Comparison of ENCODE assay signal across 9 cellular contexts in the genomic region with DNA sequence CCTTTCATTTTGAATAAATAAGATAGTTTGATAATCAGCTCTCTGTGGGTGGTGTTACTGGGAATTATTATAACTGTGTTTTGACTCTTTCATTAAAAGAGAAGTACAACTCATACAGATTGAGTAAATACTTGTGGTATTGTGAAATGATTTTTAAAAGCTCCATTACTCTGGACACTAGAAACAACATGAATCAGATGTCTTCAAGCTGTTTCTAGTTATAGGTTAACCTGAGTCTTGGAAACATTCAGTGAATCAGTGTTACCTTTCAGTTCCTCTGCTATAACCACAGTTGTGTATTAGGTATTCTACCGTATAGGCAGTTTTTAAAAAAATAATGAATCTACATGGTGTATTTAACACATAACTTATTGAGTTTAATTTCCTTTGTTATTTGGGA.
DNase-seq lines count a peak whose midpoint lies in the region; ATAC-seq and TF ChIP-seq lines count a peak whose summit lies in the region.
"Had no signal": no experiment of that assay in that cellular context is flagged by ENCODE, and none has a peak within 500 bp of the region (broad histone marks: within the 10 kb centered on the region; RNA-seq: fewer than 3 reads in every experiment).

No MANE protein-coding gene starts in this region.

- H3K27ac ChIP-seq in CD4-positive, alpha-beta memory T cell (ENCODE audit: low read depth, low read length), result peak overlapping the region; percentile 6
- no peak overlapping the region for H3K27ac ChIP-seq in PC-9
- no peak overlapping the region for H3K27ac ChIP-seq in GM23338 (ENCODE audit: low read depth)

- no peak overlapping the region for H2AFZ ChIP-seq in PC-9
- H2AFZ ChIP-seq in GM23338, result no peak overlapping the region

- H3K9me2 ChIP-seq in PC-9 (ENCODE audit: insufficient read depth) (no peaks in the 10 kb centered on the region), GM23338 (ENCODE audit: insufficient read depth) (no peaks in the 10 kb centered on the region; the same call in 1 of the 2 replicates)

- H3K36me3 Mint-ChIP-seq in CD4-positive, alpha-beta memory T cell, result peaks cover 0 to 5% of the 10 kb centered on the region in 2 donors
- peaks cover 5% of the 10 kb centered on the region; the same call in 1 of the 3 replicates for H3K36me3 Mint-ChIP-seq in GM23338 (ENCODE audit: low read depth)

- H3K9me3 ChIP-seq in CD4-positive, alpha-beta memory T cell (ENCODE audit: control insufficient read depth in 1 of 2, low read length in 2 of 2), result no peaks in the 10 kb centered on the region
- no peaks in the 10 kb centered on the region for H3K9me3 ChIP-seq in PC-9 (ENCODE audit: insufficient read depth, low read depth)

- H4K20me1 ChIP-seq in PC-9 (ENCODE audit: insufficient read depth), result no peaks in the 10 kb centered on the region
- H4K20me1 ChIP-seq in GM23338 (replicated peaks; ENCODE audit: insufficient read depth), result no peaks in the 10 kb centered on the region

- H3K4me1 ChIP-seq in CD4-positive, alpha-beta memory T cell (ENCODE audit: insufficient read depth, low read length), result peaks cover 57% of the 10 kb centered on the region
- H3K4me1 ChIP-seq in PC-9 (replicated peaks; ENCODE audit: insufficient read depth) (no peaks in the 10 kb centered on the region), GM23338 (ENCODE audit: insufficient read depth) (peaks cover 22% of the 10 kb centered on the region)

- H3K27ac Mint-ChIP-seq in CD4-positive, alpha-beta memory T cell, result peak overlapping the region; percentile 82 to 96 (median 91)
- H3K27ac Mint-ChIP-seq in GM23338, result no peak overlapping the region

- H3K79me2 ChIP-seq in PC-9 (ENCODE audit: low read depth) (no peaks in the 10 kb centered on the region), GM23338 (replicated peaks; ENCODE audit: insufficient read depth) (no peaks in the 10 kb centered on the region)

- DNase-seq in CD4-positive, alpha-beta memory T cell, result no peak
- peak; percentile 23 to 58 for DNase-seq in foreskin fibroblast
- no peak for DNase-seq in PC-9
- no peak for DNase-seq in cortex of kidney (lab: John Stamatoyannopoulos, UW)
- DNase-seq in GM23338 (ENCODE audit: low spot score), result no peak
- DNase-seq in NCI-H2081 (lab: John Stamatoyannopoulos, UW), result no peak
- DNase-seq: anterior cingulate cortex had no signal

- no peaks in the 10 kb centered on the region for H3K27me3 ChIP-seq in CD4-positive, alpha-beta memory T cell (ENCODE audit: insufficient read depth, low read length)
- H3K27me3 ChIP-seq in PC-9 (ENCODE audit: insufficient read depth, low read depth) (no peaks in the 10 kb centered on the region), GM23338 (ENCODE audit: insufficient read depth) (no peaks in the 10 kb centered on the region)

- ATAC-seq in GM19397 (IDR thresholded peaks at IDR 0.05; ENCODE audit: unreplicated experiment) (peak; percentile 84), HG03571 (IDR thresholded peaks at IDR 0.05; ENCODE audit: unreplicated experiment) (peak; percentile 68), GM23338 (no peak)

- peaks cover 0 to 12% (median 3%) of the 10 kb centered on the region in 8 donors for H3K9me3 Mint-ChIP-seq in CD4-positive, alpha-beta memory T cell
- H3K9me3 Mint-ChIP-seq in GM23338, result peaks cover 5% of the 10 kb centered on the region; the same call in 2 of the 3 replicates

- H3F3A ChIP-seq in PC-9 (ENCODE audit: insufficient read depth, low read depth) (no peaks in the 10 kb centered on the region), GM23338 (replicated peaks; ENCODE audit: low read depth) (no peaks in the 10 kb centered on the region)

- TF ChIP-seq CTCF in foreskin fibroblast (IDR thresholded peaks at IDR 0.05; ENCODE audit: low read depth, low read length), result no peak
- TF ChIP-seq CTCF in PC-9 (conservative IDR thresholded peaks at IDR 0.05), result no peak
- no peak for TF ChIP-seq CTCF in GM23338 (conservative IDR thresholded peaks at IDR 0.05; ENCODE audit: low read depth in 2 of 2)

- H3K27me3 Mint-ChIP-seq in CD4-positive, alpha-beta memory T cell, result no peaks in the 10 kb centered on the region
- H3K27me3 Mint-ChIP-seq in GM23338 (ENCODE audit: insufficient read depth, low read depth, poor library complexity), result no peaks in the 10 kb centered on the region

- POLR2A ChIA-PET in CD4-positive, alpha-beta memory T cell (lab: Charles Lee; ENCODE audit: partially characterized antibody), result no interaction called here
- POLR2A ChIA-PET in PC-9 (lab: Charles Lee; ENCODE audit: unreplicated experiment), result interaction anchor here (0.6 kb wide), 1 partner anchor 18 kb away, joined by 3 read pairs; no protein-coding TSS in a partner anchor

- CTCF ChIA-PET in CD4-positive, alpha-beta memory T cell (lab: Charles Lee; ENCODE audit: partially characterized antibody), result no interaction called here
- CTCF ChIA-PET in PC-9 (lab: Charles Lee), result no interaction called here

- intact Hi-C loops in CD4-positive, alpha-beta memory T cell (cut with micrococcal nuclease), result loop anchor here (2.0 to 10.0 kb wide), 3 partner anchors 92 to 1356 kb away; partner anchors contain the start of genes FBXO33 and GEMIN2
- intact Hi-C loops in PC-9 (cut with micrococcal nuclease; ENCODE audit: unreplicated experiment), result no loop called here

- no peaks in the 10 kb centered on the region for H3K36me3 ChIP-seq in CD4-positive, alpha-beta memory T cell (ENCODE audit: insufficient read depth, low read length)
- H3K36me3 ChIP-seq in PC-9 (ENCODE audit: low read depth) (no peaks in the 10 kb centered on the region), GM23338 (ENCODE audit: insufficient read depth) (no peaks in the 10 kb centered on the region)

- peaks cover 46 to 75% (median 59%) of the 10 kb centered on the region in 4 donors for H3K4me1 Mint-ChIP-seq in CD4-positive, alpha-beta memory T cell
- peaks cover 33% of the 10 kb centered on the region for H3K4me1 Mint-ChIP-seq in GM23338

- no peak overlapping the region for H3K4me2 ChIP-seq in PC-9
- H3K4me2 ChIP-seq in GM23338, result no peak overlapping the region

- peak overlapping the region in 6 of 8 donors; percentile 10 to 86 (median 76) for H3K4me3 Mint-ChIP-seq in CD4-positive, alpha-beta memory T cell
- no peak overlapping the region for H3K4me3 Mint-ChIP-seq in GM23338

- H3K4me3 ChIP-seq in CD4-positive, alpha-beta memory T cell (ENCODE audit: low read length in 2 of 2), result no peak overlapping the region
- H3K4me3 ChIP-seq in foreskin fibroblast (ENCODE audit: low read depth in 1 of 2, low read length in 2 of 2), result no peak overlapping the region
- no peak overlapping the region for H3K4me3 ChIP-seq in PC-9
- no peak overlapping the region for H3K4me3 ChIP-seq in GM23338

- no TSS peak for BruUV-seq in PC-9 (replicated peaks; lab: Mats Ljungman, UMichigan)

TF ChIP-seq in GM23338, 12 proteins besides CTCF, POLR2A, EP300 and RAD21:
- TF ChIP-seq POLR2AphosphoS5 (IDR thresholded peaks at IDR 0.05; ENCODE audit: low read depth) (no peak), EZH2 (IDR thresholded peaks at IDR 0.05; ENCODE audit: low read depth, unreplicated experiment) (no peak), ZNF114 (CRISPR knock-in tag; IDR thresholded peaks at IDR 0.05) (no peak), EZH2phosphoT487 (IDR thresholded peaks at IDR 0.05; ENCODE audit: unreplicated experiment) (no peak), JUNB (IDR thresholded peaks at IDR 0.05; ENCODE audit: unreplicated experiment) (no peak)
TF ChIP-seq in GM23338: peak in this region for 0.

Comparison
In these comparisons a context has a peak if more than half of its experiments do, and no peak if none do; other contexts are left out.
1. DNase-seq: peak in foreskin fibroblast (2 of 2); none in CD4-positive, alpha-beta memory T cell (0 of 5), PC-9 (0 of 2), cortex of kidney (single experiment), GM23338 (single experiment) and NCI-H2081 (0 of 2).